19 cellular contexts compared by ENCODE assay signal in genomic region chr14:33509927-33510535, GRCh38.
DNase-seq lines count a peak whose midpoint lies in the region; ATAC-seq and TF ChIP-seq lines count a peak whose summit lies in the region.
"Had no signal": no experiment of that assay in that cellular context is flagged by ENCODE, and none has a peak within 500 bp of the region (broad histone marks: within the 10 kb centered on the region; RNA-seq: fewer than 3 reads in every experiment).

No MANE protein-coding gene starts in this region.

- H3K4me3 Mint-ChIP-seq in osteocyte (ENCODE audit: unreplicated experiment), result no peak overlapping the region
- no peak overlapping the region for H3K4me3 Mint-ChIP-seq in CD4-positive, alpha-beta T cell
- H3K4me3 Mint-ChIP-seq: activated CD4-positive, alpha-beta memory T cell treated with anti-CD3 and anti-CD28 coated beads, Interleukin-2, amount 10 ng/mL, durations not matched to agents 7 days and 5 days; activated naive CD4-positive, alpha-beta T cell treated with anti-CD3 and anti-CD28 coated beads, Interleukin-2, amount 10 ng/mL, durations not matched to agents 7 days and 5 days; CD4-positive, alpha-beta memory T cell had no signal

- no peaks in the 10 kb centered on the region for H3K9me3 Mint-ChIP-seq in osteocyte (ENCODE audit: unreplicated experiment)
- no peaks in the 10 kb centered on the region for H3K9me3 Mint-ChIP-seq in CD4-positive, alpha-beta T cell
- H3K9me3 Mint-ChIP-seq: activated naive CD4-positive, alpha-beta T cell treated with anti-CD3 and anti-CD28 coated beads, Interleukin-2, amount 10 ng/mL, durations not matched to agents 7 days and 5 days had no signal

- H3K4me1 Mint-ChIP-seq in osteocyte (ENCODE audit: unreplicated experiment), result peaks cover 67% of the 10 kb centered on the region
- no peaks in the 10 kb centered on the region for H3K4me1 Mint-ChIP-seq in CD4-positive, alpha-beta T cell (ENCODE audit: low read depth)
- H3K4me1 Mint-ChIP-seq: activated CD4-positive, alpha-beta memory T cell treated with anti-CD3 and anti-CD28 coated beads, Interleukin-2, amount 10 ng/mL, durations not matched to agents 7 days and 5 days; activated naive CD4-positive, alpha-beta T cell treated with anti-CD3 and anti-CD28 coated beads, Interleukin-2, amount 10 ng/mL, durations not matched to agents 7 days and 5 days; CD4-positive, alpha-beta memory T cell had no signal

- DNase-seq in GM04503 (ENCODE audit: low read depth) (peak; percentile 25), RPMI7951 (ENCODE audit: low read depth) (peak; percentile 14), epithelial cell of proximal tubule (ENCODE audit: low read depth) (peak; percentile 60), osteocyte (ENCODE audit: extremely low spot score, unreplicated experiment) (no peak), NCI-H1694 (lab: John Stamatoyannopoulos, UW) (no peak), SIG-M5 (lab: John Stamatoyannopoulos, UW) (no peak), KBM-7 (no peak)
- DNase-seq in CD4-positive, alpha-beta T cell, result no peak
- DNase-seq: activated CD4-positive, alpha-beta memory T cell treated with anti-CD3 and anti-CD28 coated beads, Interleukin-2, amount 10 ng/mL, durations not matched to agents 7 days and 5 days; activated naive CD4-positive, alpha-beta T cell treated with anti-CD3 and anti-CD28 coated beads, Interleukin-2, amount 10 ng/mL, durations not matched to agents 7 days and 5 days; CD4-positive, alpha-beta memory T cell; GF-D8; heart right ventricle; Karpas-422; NCI-H446 treated with DMSO at 0.1 percent for 48 hours; substantia nigra; T1000 had no signal

- no peaks in the 10 kb centered on the region for H3K9me3 ChIP-seq in CD4-positive, alpha-beta T cell (ENCODE audit: control insufficient read depth, low read length)
- H3K9me3 ChIP-seq: heart right ventricle had no signal

- no peak overlapping the region for H3K4me3 ChIP-seq in epithelial cell of proximal tubule (ENCODE audit: low read depth, low read length)
- H3K4me3 ChIP-seq: heart right ventricle, lung had no signal

- peak overlapping the region; percentile 46 for H3K27ac Mint-ChIP-seq in osteocyte (ENCODE audit: unreplicated experiment)
- H3K27ac Mint-ChIP-seq in CD4-positive, alpha-beta T cell, result no peak overlapping the region
- H3K27ac Mint-ChIP-seq: activated CD4-positive, alpha-beta memory T cell treated with anti-CD3 and anti-CD28 coated beads, Interleukin-2, amount 10 ng/mL, durations not matched to agents 7 days and 5 days; activated naive CD4-positive, alpha-beta T cell treated with anti-CD3 and anti-CD28 coated beads, Interleukin-2, amount 10 ng/mL, durations not matched to agents 7 days and 5 days; CD4-positive, alpha-beta memory T cell had no signal

- CTCF ChIA-PET in CD4-positive, alpha-beta T cell (lab: Charles Lee), result no interaction called here

- H3K27ac ChIP-seq in CD4-positive, alpha-beta T cell (ENCODE audit: low read depth, low read length), result no peak overlapping the region
- H3K27ac ChIP-seq: heart right ventricle had no signal

- H3K27me3 ChIP-seq in CD4-positive, alpha-beta T cell (ENCODE audit: control insufficient read depth, insufficient read depth, low read length), result no peaks in the 10 kb centered on the region

- H3K27me3 Mint-ChIP-seq in osteocyte (ENCODE audit: unreplicated experiment), result no peaks in the 10 kb centered on the region
- no peaks in the 10 kb centered on the region for H3K27me3 Mint-ChIP-seq in CD4-positive, alpha-beta T cell
- H3K27me3 Mint-ChIP-seq: activated CD4-positive, alpha-beta memory T cell treated with anti-CD3 and anti-CD28 coated beads, Interleukin-2, amount 10 ng/mL, durations not matched to agents 7 days and 5 days; activated naive CD4-positive, alpha-beta T cell treated with anti-CD3 and anti-CD28 coated beads, Interleukin-2, amount 10 ng/mL, durations not matched to agents 7 days and 5 days; CD4-positive, alpha-beta memory T cell had no signal

- POLR2A ChIA-PET in CD4-positive, alpha-beta T cell (lab: Charles Lee), result no interaction called here

- H3K36me3 Mint-ChIP-seq in osteocyte (ENCODE audit: unreplicated experiment), result no peaks in the 10 kb centered on the region
- H3K36me3 Mint-ChIP-seq in CD4-positive, alpha-beta T cell (ENCODE audit: low read depth), result no peaks in the 10 kb centered on the region
- H3K36me3 Mint-ChIP-seq: activated naive CD4-positive, alpha-beta T cell treated with anti-CD3 and anti-CD28 coated beads, Interleukin-2, amount 10 ng/mL, durations not matched to agents 7 days and 5 days; CD4-positive, alpha-beta memory T cell had no signal

- no peak for ATAC-seq in CD4-positive, alpha-beta T cell (ENCODE audit: poor library complexity)
- ATAC-seq: Panc1 had no signal

- in situ Hi-C loops in KBM-7 (cut with MboI; ENCODE audit: low pct_unique_long_range_greater_than_20kb, low sequenced_read_pairs), result no loop called here

- TF ChIP-seq CTCF in epithelial cell of proximal tubule (conservative IDR thresholded peaks at IDR 0.05; ENCODE audit: low read depth, low read length) (no peak), osteocyte (IDR thresholded peaks at IDR 0.05) (no peak)
- no peak for TF ChIP-seq CTCF in CD4-positive, alpha-beta T cell (IDR thresholded peaks at IDR 0.05)

- intact Hi-C loops in CD4-positive, alpha-beta T cell (cut with DNase I, micrococcal nuclease), result no loop called here

Comparison
In these comparisons a context has a peak if more than half of its experiments do, and no peak if none do; other contexts are left out.
1. DNase-seq: peak in GM04503 (single experiment), RPMI7951 (single experiment) and epithelial cell of proximal tubule (single experiment); none in osteocyte (single experiment), NCI-H1694 (single experiment), SIG-M5 (single experiment), KBM-7 (single experiment) and CD4-positive, alpha-beta T cell (0 of 10).